ENCODE assay signal across 8 cellular contexts in genomic region chr6:77457720-77458349, GRCh38. TPM values are rescaled to one million over a fixed set of nuclear protein-coding genes. Genes with fewer than 3 reads are reported as not detected.
DNase-seq lines count a peak whose midpoint lies in the region; ATAC-seq and TF ChIP-seq lines count a peak whose summit lies in the region.

No MANE protein-coding gene starts in this region.

- no peaks in the 10 kb centered on the region; the same call in 1 of the 2 replicates for H3K9me3 ChIP-seq in BE2C
- H3K9me3 ChIP-seq in left ventricle myocardium inferior (replicated peaks), result no peaks in the 10 kb centered on the region
- H3K9me3 ChIP-seq in skeletal muscle satellite cell (replicated peaks; ENCODE audit: low read length), result no peaks in the 10 kb centered on the region

- no peak overlapping the region for H3K4me3 Mint-ChIP-seq in activated T-helper 17 cell treated with anti-CD3 and anti-CD28 coated beads, Interleukin-2, amount 50 U/mL, for 72 hours

- TF ChIP-seq CTCF in BE2C (IDR thresholded peaks at IDR 0.05; ENCODE audit: low read depth, low read length) (peak; percentile 89), GM13977 (IDR thresholded peaks at IDR 0.05; ENCODE audit: extremely low read depth, insufficient read depth, missing control alignments) (peak; percentile 72), left ventricle myocardium inferior (IDR thresholded peaks at IDR 0.05; ENCODE audit: borderline replicate concordance) (peak; percentile 82)

- H3K4me1 ChIP-seq in BE2C (peaks cover 10% of the 10 kb centered on the region), left ventricle myocardium inferior (peaks cover 8% of the 10 kb centered on the region), skeletal muscle satellite cell (ENCODE audit: control insufficient read depth, insufficient read depth, low read length) (peaks cover 46% of the 10 kb centered on the region)

- intact Hi-C loops in left ventricle myocardium inferior (cut with micrococcal nuclease), result loop anchor here (10.0 kb wide), 2 partner anchors 773 to 1523 kb away; no protein-coding TSS in a partner anchor

- ATAC-seq in HG02885 (IDR thresholded peaks at IDR 0.05; ENCODE audit: poor library complexity, unreplicated experiment), result peak; percentile 86
- no peak for ATAC-seq in activated T-helper 17 cell treated with anti-CD3 and anti-CD28 coated beads, Interleukin-2, amount 50 U/mL, for 72 hours (replicated peaks)

- H3K36me3 Mint-ChIP-seq in activated T-helper 17 cell treated with anti-CD3 and anti-CD28 coated beads, Interleukin-2, amount 50 U/mL, for 72 hours (ENCODE audit: low read depth), result peaks cover 1% of the 10 kb centered on the region

- no peaks in the 10 kb centered on the region for H3K4me1 Mint-ChIP-seq in activated T-helper 17 cell treated with anti-CD3 and anti-CD28 coated beads, Interleukin-2, amount 50 U/mL, for 72 hours

- H3K9ac ChIP-seq in skeletal muscle satellite cell (ENCODE audit: low read depth, low read length), result peak overlapping the region; percentile 77

- no peak overlapping the region for H3K4me3 ChIP-seq in BE2C (ENCODE audit: low read depth, low read length)
- no peak overlapping the region for H3K4me3 ChIP-seq in left ventricle myocardium inferior
- H3K4me3 ChIP-seq in skeletal muscle satellite cell (ENCODE audit: low read length), result no peak overlapping the region

- DNase-seq in BE2C (peak; percentile 84), GM13977 (ENCODE audit: low spot score) (peak; percentile 61), NCI-H2227 (lab: John Stamatoyannopoulos, UW; ENCODE audit: unreplicated experiment) (peak; percentile 54), left ventricle myocardium inferior (peak; percentile 56)
- DNase-seq in activated CD8-positive, alpha-beta memory T cell treated with anti-CD3 and anti-CD28 coated beads, Interleukin-2, amount 50 U/mL, for 48 hours, result peak; percentile 63

- no peaks in the 10 kb centered on the region for H3K9me3 Mint-ChIP-seq in activated T-helper 17 cell treated with anti-CD3 and anti-CD28 coated beads, Interleukin-2, amount 50 U/mL, for 72 hours

- H3K27ac ChIP-seq in left ventricle myocardium inferior (replicated peaks), result peak overlapping the region; percentile 68

- no peaks in the 10 kb centered on the region for H3K36me3 ChIP-seq in BE2C
- H3K36me3 ChIP-seq in left ventricle myocardium inferior, result no peaks in the 10 kb centered on the region
- H3K36me3 ChIP-seq in skeletal muscle satellite cell (ENCODE audit: insufficient read depth, low read length), result no peaks in the 10 kb centered on the region

- H3K27me3 ChIP-seq in BE2C (peaks cover 27% of the 10 kb centered on the region), left ventricle myocardium inferior (ENCODE audit: low read depth) (peaks cover 20% of the 10 kb centered on the region), skeletal muscle satellite cell (ENCODE audit: control insufficient read depth, insufficient read depth, low read length) (peaks cover 9% of the 10 kb centered on the region)

- H3K27ac Mint-ChIP-seq in activated T-helper 17 cell treated with anti-CD3 and anti-CD28 coated beads, Interleukin-2, amount 50 U/mL, for 72 hours, result no peak overlapping the region

- H3K27me3 Mint-ChIP-seq in activated T-helper 17 cell treated with anti-CD3 and anti-CD28 coated beads, Interleukin-2, amount 50 U/mL, for 72 hours, result peaks cover 38% of the 10 kb centered on the region

- in situ Hi-C loops in GM13977 (cut with MboI; ENCODE audit: low pct_unique_long_range_greater_than_20kb, low sequenced_read_pairs, unreplicated experiment), result no loop called here

- peak overlapping the region; percentile 7 for H3K4me2 ChIP-seq in skeletal muscle satellite cell (ENCODE audit: low read length)

RNA-seq across cellular contexts. Expression of gene HTR1B, which starts 5.5 kb away (rescaled TPM):
- not detected for polyA plus RNA-seq in BE2C (2012; ENCODE audit: insufficient read depth, insufficient read length, low read depth)
- total RNA-seq in left ventricle myocardium inferior, result not detected
- under 0.01 and 0.25 TPM in 2 replicates for total RNA-seq in skeletal muscle satellite cell (2012; rRNA removed)
- not detected for total RNA-seq in activated T-helper 17 cell treated with anti-CD3 and anti-CD28 coated beads, Interleukin-2, amount 50 U/mL, for 72 hours
